In the genomic region with DNA sequence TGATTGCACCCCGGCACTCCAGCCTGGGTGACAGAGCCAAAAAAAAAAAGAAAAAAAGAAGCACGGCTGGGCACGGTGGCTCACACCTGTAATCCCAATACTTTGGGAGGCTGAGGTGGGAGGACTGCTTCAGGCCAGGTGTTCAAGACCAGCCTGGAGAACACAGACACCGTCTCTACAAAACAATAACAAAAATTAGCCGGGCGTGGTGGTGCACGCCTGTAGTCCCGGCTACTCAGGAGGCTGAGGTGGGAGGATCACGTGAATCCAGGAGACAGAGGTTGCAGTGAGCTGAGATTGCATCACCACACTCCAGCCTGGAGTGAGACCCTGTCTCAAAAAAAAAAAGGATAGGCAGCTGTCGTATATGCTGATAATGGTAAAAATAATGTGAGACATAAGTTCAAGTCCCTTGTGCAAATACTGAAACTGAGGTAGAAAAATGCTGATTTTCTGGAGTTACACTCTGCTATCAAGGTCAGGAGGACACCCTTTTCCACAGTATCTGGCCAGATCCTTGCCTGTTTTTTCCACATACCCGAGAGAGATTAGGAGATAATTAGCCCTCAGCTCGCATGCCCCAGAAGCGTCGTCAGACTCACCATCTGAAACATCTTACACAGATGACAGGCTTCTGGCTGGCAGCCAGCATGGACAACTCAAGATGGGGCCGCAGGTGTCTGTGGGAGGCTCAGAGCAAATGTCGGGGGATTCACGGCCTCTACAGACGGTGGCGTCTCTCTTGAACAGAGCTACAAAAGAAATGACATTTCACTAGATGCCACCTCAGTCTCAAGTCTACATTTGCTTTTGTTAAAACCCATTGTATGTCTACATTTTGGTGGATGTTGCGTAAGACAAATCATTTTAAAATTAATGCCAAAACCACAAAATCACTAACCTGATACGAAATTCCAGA, we compare ENCODE assay signal across 12 cellular contexts. TPM values are rescaled to one million over a fixed set of nuclear protein-coding genes. Genes with fewer than 3 reads are reported as not detected.
A peak's percentile ranks its signal among the peaks of the same experiment; 100 is the strongest.
DNase-seq lines count a peak whose midpoint lies in the region; TF ChIP-seq lines count a peak whose summit lies in the region.
"Had no signal": no experiment of that assay in that cellular context is flagged by ENCODE, and none has a peak within 500 bp of the region (broad histone marks: within the 10 kb centered on the region; RNA-seq: fewer than 3 reads in every experiment).

No MANE protein-coding gene starts in this region.

- H3K4me3 ChIP-seq in cardiac fibroblast (replicated peaks in 1 of 2; ENCODE audit: low read depth in 2 of 2, low read length in 2 of 2) = no peak overlapping the region

- in situ Hi-C loops in GM13976 (cut with MboI; ENCODE audit: low sequenced_read_pairs, unreplicated experiment) = no loop called here

- peak; percentile 25 for DNase-seq in NCI-H2107 treated with DMSO at 0.1 percent for 48 hours (lab: John Stamatoyannopoulos, UW; ENCODE audit: unreplicated experiment)
- DNase-seq in NCI-H2107 (lab: John Stamatoyannopoulos, UW) = no peak
- DNase-seq in NCI-H2227 (lab: John Stamatoyannopoulos, UW; ENCODE audit: unreplicated experiment) = peak; percentile 90
- peak; percentile 53 to 72 for DNase-seq in cardiac fibroblast (ENCODE audit: low read depth in 2 of 2)
- peak; percentile 9 for DNase-seq in non-pigmented ciliary epithelial cell (ENCODE audit: low read depth)
- no peak for DNase-seq in Kasumi-1 (lab: John Stamatoyannopoulos, UW)
- no peak for DNase-seq in GM13976 (ENCODE audit: low spot score)
- DNase-seq in mucosa of gallbladder (ENCODE audit: low spot score) = no peak
- DNase-seq: activated CD4-positive, alpha-beta T cell treated with anti-CD3 and anti-CD28 coated beads for 48 hours; activated naive CD8-positive, alpha-beta T cell treated with anti-CD3 and anti-CD28 coated beads, Interleukin-2, amount 10 ng/mL, durations not matched to agents 7 days and 5 days; NCI-H1048; stimulated activated CD4-positive, alpha-beta T cell treated with anti-CD3 and anti-CD28 coated beads, Interleukin-2, amount 100 ng/mL, for 24 hours had no signal

- TF ChIP-seq CTCF in cardiac fibroblast (IDR thresholded peaks at IDR 0.05; ENCODE audit: low read depth, low read length) (no peak), GM13976 (IDR thresholded peaks at IDR 0.05; ENCODE audit: borderline replicate concordance, control extremely low read depth, extremely low read depth, insufficient read depth, missing control alignments) (no peak)

RNA-seq across cellular contexts. Expression of gene WDR45B, which starts 36.8 kb away (rescaled TPM):
- 86.6 TPM for total RNA-seq in mucosa of gallbladder

Comparison
In these comparisons a context has a peak if more than half of its experiments do, and no peak if none do; other contexts are left out.
1. DNase-seq: peak in NCI-H2107 treated with DMSO at 0.1 percent for 48 hours (single experiment), NCI-H2227 (single experiment), cardiac fibroblast (2 of 2) and non-pigmented ciliary epithelial cell (single experiment); none in NCI-H2107 (single experiment), Kasumi-1 (0 of 2), GM13976 (single experiment) and mucosa of gallbladder (single experiment).